Comparison of ENCODE assay signal across 2 cellular contexts in genomic region chr4:19429684-19430083, GRCh38.
A peak's percentile ranks its signal among the peaks of the same experiment; 100 is the strongest.
TF ChIP-seq lines count a peak whose summit lies in the region.

No MANE protein-coding gene starts in this region.

TF ChIP-seq in HCT116, 20 proteins besides CTCF, POLR2A, EP300 and RAD21:
- TF ChIP-seq CBX3 (IDR thresholded peaks at IDR 0.05; ENCODE audit: low read depth): no peak
- peak; percentile 62 for TF ChIP-seq TCF7L2 (IDR thresholded peaks at IDR 0.05; ENCODE audit: borderline replicate concordance, extremely low read depth, insufficient read depth, insufficient read length)

TF ChIP-seq in H1, 55 proteins besides CTCF, POLR2A, EP300 and RAD21:
- peak; percentile 17; the same call in 1 of the 2 replicates for TF ChIP-seq TEAD4 (IDR thresholded peaks at IDR 0.05; ENCODE audit: low read depth, low read length)
- TF ChIP-seq NANOG (IDR thresholded peaks at IDR 0.05; ENCODE audit: insufficient read depth, low read depth, low read length, poor library complexity, severe bottlenecking): peak; percentile 98
- no peak for TF ChIP-seq CTBP2 (IDR thresholded peaks at IDR 0.05; ENCODE audit: borderline replicate concordance, insufficient read depth, insufficient read length, low read length)
- no peak for TF ChIP-seq KDM5A (IDR thresholded peaks at IDR 0.05; ENCODE audit: low read length)
- TF ChIP-seq CEBPB (IDR thresholded peaks at IDR 0.05; ENCODE audit: low read depth, low read length): peak; percentile 80; the same call in 1 of the 2 replicates
- TF ChIP-seq POLR2AphosphoS5 (IDR thresholded peaks at IDR 0.05; ENCODE audit: low read depth, low read length): peak; percentile 75
- peak; percentile 41; the same call in 1 of the 2 replicates for TF ChIP-seq MAFK (IDR thresholded peaks at IDR 0.05; ENCODE audit: low read depth, low read length)
- peak in 1 of 2 experiments; percentile 51 for TF ChIP-seq BCL11A (IDR thresholded peaks at IDR 0.05; ENCODE audit: low read depth in 2 of 2, low read length in 2 of 2)
